1 cellular context compared by ENCODE assay signal in the genomic region with DNA sequence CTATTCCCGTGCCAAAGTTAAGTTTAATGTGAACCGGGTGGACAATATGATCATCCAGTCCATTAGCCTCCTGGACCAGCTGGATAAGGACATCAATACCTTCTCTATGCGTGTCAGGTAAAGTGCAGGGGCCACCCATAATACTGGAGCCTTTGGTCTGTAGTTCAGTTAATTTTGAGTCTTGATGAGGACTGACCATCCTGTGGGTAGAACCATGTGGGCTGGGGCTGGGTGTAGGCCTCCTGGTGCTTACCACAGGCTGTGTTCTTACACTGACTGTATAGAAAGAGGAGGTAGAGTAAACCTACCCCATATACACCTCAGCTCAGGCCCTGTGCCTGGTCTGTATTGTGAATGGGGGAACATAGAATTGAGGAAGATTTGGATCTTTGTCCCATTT.
TF ChIP-seq lines count a peak whose summit lies in the region.

No MANE protein-coding gene starts in this region.

TF ChIP-seq in HCT116, 20 proteins besides CTCF, POLR2A, EP300 and RAD21 (continued from another document):
- TF ChIP-seq, protein P1, sequence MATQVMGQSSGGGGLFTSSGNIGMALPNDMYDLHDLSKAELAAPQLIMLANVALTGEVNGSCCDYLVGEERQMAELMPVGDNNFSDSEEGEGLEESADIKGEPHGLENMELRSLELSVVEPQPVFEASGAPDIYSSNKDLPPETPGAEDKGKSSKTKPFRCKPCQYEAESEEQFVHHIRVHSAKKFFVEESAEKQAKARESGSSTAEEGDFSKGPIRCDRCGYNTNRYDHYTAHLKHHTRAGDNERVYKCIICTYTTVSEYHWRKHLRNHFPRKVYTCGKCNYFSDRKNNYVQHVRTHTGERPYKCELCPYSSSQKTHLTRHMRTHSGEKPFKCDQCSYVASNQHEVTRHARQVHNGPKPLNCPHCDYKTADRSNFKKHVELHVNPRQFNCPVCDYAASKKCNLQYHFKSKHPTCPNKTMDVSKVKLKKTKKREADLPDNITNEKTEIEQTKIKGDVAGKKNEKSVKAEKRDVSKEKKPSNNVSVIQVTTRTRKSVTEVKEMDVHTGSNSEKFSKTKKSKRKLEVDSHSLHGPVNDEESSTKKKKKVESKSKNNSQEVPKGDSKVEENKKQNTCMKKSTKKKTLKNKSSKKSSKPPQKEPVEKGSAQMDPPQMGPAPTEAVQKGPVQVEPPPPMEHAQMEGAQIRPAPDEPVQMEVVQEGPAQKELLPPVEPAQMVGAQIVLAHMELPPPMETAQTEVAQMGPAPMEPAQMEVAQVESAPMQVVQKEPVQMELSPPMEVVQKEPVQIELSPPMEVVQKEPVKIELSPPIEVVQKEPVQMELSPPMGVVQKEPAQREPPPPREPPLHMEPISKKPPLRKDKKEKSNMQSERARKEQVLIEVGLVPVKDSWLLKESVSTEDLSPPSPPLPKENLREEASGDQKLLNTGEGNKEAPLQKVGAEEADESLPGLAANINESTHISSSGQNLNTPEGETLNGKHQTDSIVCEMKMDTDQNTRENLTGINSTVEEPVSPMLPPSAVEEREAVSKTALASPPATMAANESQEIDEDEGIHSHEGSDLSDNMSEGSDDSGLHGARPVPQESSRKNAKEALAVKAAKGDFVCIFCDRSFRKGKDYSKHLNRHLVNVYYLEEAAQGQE (IDR thresholded peaks at IDR 0.05; ENCODE audit: low read depth), result no peak
- TF ChIP-seq SRF (IDR thresholded peaks at IDR 0.05; ENCODE audit: low read depth), result no peak
